ENCODE assay signal across 9 cellular contexts in the genomic region with DNA sequence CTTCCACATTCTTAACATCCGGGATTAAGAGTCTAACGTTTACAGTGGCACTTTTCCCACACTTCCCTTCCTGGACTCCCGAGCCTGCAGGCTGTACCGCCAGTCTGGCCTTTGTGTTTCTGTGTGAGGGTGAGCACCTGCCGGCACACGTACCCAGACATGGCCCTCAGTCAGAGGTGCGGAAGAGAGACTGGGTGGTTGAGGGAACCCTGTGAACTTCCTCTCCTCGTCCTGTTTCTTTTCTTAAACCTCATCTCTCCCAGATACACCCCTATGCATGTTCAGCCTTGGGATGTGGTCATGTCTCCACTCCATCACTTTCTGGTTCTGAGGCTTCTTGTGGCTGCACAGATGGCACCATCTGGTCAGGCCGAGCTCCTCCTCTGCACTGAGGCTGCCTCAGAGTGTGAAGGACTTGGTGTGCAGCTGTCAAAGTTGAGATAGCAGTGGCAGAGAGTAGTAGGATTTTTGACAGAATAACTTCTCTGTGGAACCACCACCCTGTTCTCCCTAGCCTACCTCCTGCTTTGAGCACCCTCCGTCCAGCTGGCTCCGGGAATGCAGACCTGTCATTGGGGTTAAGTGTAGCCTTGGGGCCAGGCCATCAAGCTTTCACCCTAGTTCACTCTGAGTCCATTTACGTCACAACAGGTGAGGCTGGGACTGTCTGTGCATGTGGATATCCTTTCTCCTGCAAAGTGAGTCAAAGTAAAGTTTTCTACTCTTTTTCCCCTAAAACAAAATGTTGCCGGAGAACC. TPM values are rescaled to one million over a fixed set of nuclear protein-coding genes. Genes with fewer than 3 reads are reported as not detected.
DNase-seq lines count a peak whose midpoint lies in the region; ATAC-seq and TF ChIP-seq lines count a peak whose summit lies in the region.
"Had no signal": no experiment of that assay in that cellular context is flagged by ENCODE, and none has a peak within 500 bp of the region (broad histone marks: within the 10 kb centered on the region; RNA-seq: fewer than 3 reads in every experiment).

No MANE protein-coding gene starts in this region.

- intact Hi-C loops in esophagus muscularis mucosa (cut with DNase I), result no loop called here

- ATAC-seq in GM21367 (IDR thresholded peaks at IDR 0.05; ENCODE audit: unreplicated experiment) (peak; percentile 52), HG03460 (IDR thresholded peaks at IDR 0.05; ENCODE audit: unreplicated experiment) (peak; percentile 70)

- no peak overlapping the region for H3K4me3 ChIP-seq in esophagus muscularis mucosa

- no peaks in the 10 kb centered on the region for H3K9me3 ChIP-seq in esophagus muscularis mucosa

- TF ChIP-seq CTCF in esophagus muscularis mucosa (IDR thresholded peaks at IDR 0.05), result no peak

- H3K27me3 ChIP-seq in esophagus muscularis mucosa, result no peaks in the 10 kb centered on the region

- 58% methylated on average over 13 of the region's 13 CpGs for WGBS in esophagus muscularis mucosa

- DNase-seq in DMS 273 (lab: John Stamatoyannopoulos, UW; ENCODE audit: unreplicated experiment), result peak; percentile 95
- peak; percentile 77 for DNase-seq in esophagus muscularis mucosa (ENCODE audit: extremely low spot score)
- DNase-seq in islet precursor cell, result no peak
- DNase-seq in NCI-H1048 (lab: John Stamatoyannopoulos, UW), result no peak
- no peak for DNase-seq in SK-N-DZ (ENCODE audit: low spot score)
- no peak for DNase-seq in kidney tubule cell (ENCODE audit: low spot score)
- DNase-seq: amniotic stem cell had no signal

- no peak for TF ChIP-seq POLR2A in esophagus muscularis mucosa (IDR thresholded peaks at IDR 0.05; ENCODE audit: low read depth)

- TF ChIP-seq EP300 in esophagus muscularis mucosa (IDR thresholded peaks at IDR 0.05), result no peak

- no peaks in the 10 kb centered on the region for H3K36me3 ChIP-seq in esophagus muscularis mucosa

- peak overlapping the region; percentile 53 to 69 (median 65) for H3K27ac ChIP-seq in esophagus muscularis mucosa (replicated peaks in 1 of 4)

- H3K4me1 ChIP-seq in esophagus muscularis mucosa, result peaks cover 30 to 39% (median 36%) of the 10 kb centered on the region in 4 donors

RNA-seq across cellular contexts. Expression of a gene that starts 31.4 kb away (rescaled TPM):
- total RNA-seq in esophagus muscularis mucosa, result 1 to 10 TPM; 1.9 to 8.3 (median 2.6) TPM
- polyA plus RNA-seq in SK-N-DZ (2014; cell fraction: cytosol; rRNA removed), result 10.9 and 11.1 TPM in 2 replicates
- polyA plus RNA-seq in SK-N-DZ (2014; cell fraction: nucleus; rRNA removed), result 21.4 and 28.4 TPM in 2 replicates

RNA-seq across cellular contexts. Expression of a gene that starts 33.9 kb away (rescaled TPM):
- total RNA-seq in esophagus muscularis mucosa, result 10 to 100 TPM; 24.4 to 46.1 (median 34.8) TPM
- polyA plus RNA-seq in SK-N-DZ (2014; cell fraction: cytosol; rRNA removed), result 37.4 and 39.8 TPM in 2 replicates
- 49.1 and 67.7 TPM in 2 replicates for polyA plus RNA-seq in SK-N-DZ (2014; cell fraction: nucleus; rRNA removed)

Comparison
In these comparisons a context has a peak if more than half of its experiments do, and no peak if none do; other contexts are left out.
1. DNase-seq: peak in DMS 273 (single experiment) and esophagus muscularis mucosa (single experiment); none in islet precursor cell (single experiment), NCI-H1048 (single experiment), SK-N-DZ (single experiment) and kidney tubule cell (single experiment).